ENCODE assay signal across 8 cellular contexts in the genomic region with DNA sequence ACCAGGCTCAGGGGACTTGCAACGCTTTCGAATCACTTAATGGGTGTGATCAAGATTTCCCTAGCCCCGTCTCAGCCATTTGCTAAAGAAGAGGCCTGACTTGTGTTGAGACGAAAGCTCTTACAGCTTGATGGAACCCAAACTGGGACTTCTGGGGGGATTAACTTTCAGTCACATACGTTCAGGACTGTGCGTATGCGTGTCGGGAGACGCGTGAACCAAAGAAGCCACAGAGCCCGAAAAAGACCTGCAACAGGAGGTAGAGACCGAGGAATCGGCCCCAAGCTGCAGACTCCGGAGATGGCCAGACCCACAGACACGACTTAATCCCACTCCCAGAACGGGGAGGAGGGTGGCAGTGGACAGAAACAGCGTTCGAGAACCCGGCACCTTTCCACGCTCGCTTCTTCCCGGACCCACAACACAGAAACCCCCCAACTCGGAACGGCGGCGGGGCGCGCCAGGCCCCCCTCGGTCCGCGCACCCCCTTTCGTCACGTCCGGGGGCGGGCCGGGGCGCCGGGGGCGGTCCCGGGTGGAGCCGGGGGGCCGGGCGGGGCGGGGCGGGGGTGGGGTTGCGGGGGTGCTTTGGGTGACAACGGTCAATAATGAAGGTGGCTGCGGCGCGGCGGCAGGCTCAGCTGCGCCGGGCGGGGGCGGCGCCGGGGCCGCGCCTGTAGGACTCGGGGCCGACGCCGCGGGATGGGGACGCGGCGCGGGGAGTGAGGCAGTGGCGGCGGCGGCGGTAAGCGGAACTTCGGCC. TPM values are rescaled to one million over a fixed set of nuclear protein-coding genes. Genes with fewer than 3 reads are reported as not detected.
A peak's percentile ranks its signal among the peaks of the same experiment; 100 is the strongest.
DNase-seq lines count a peak whose midpoint lies in the region; ATAC-seq and TF ChIP-seq lines count a peak whose summit lies in the region.

TSS of gene ATP11B (plus strand) at position 604 of the 762 bp plus-strand sequence. CDS start 256 bp downstream, outside the sequence.

- peak within 1 kb of the TSS; percentile 100 for H3K27ac Mint-ChIP-seq in CD8-positive, alpha-beta T cell
- H3K27ac Mint-ChIP-seq in effector memory CD8-positive, alpha-beta T cell = peak within 1 kb of the TSS; percentile 99

- peak; percentile 69 to 91 (median 80) for DNase-seq in CD8-positive, alpha-beta T cell
- DNase-seq in NOMO-1 treated with DMSO at 0.1 percent for 48 hours (lab: John Stamatoyannopoulos, UW; ENCODE audit: unreplicated experiment) (peak; percentile 84), mesenchymal stem cell (peak; percentile 74)
- peak; percentile 71 to 80 (median 77) for DNase-seq in effector memory CD8-positive, alpha-beta T cell
- DNase-seq in stimulated activated CD8-positive, alpha-beta memory T cell treated with anti-CD3 and anti-CD28 coated beads, Interleukin-12 subunit alpha, Interleukin-12 subunit beta, amount 100 ng/mL, for 24 hours (ENCODE audit: extremely low read depth) = peak; percentile 58

- H2AK5ac ChIP-seq in mesenchymal stem cell (ENCODE audit: low read length, severe bottlenecking) = no peak within 1 kb of the TSS

- H3K36me3 ChIP-seq in CD8-positive, alpha-beta T cell (ENCODE audit: insufficient read depth, low read length) = no peaks in the 10 kb centered on the region
- no peaks in the 10 kb centered on the region for H3K36me3 ChIP-seq in mesenchymal stem cell (ENCODE audit: control insufficient read depth in 1 of 2, insufficient read depth in 2 of 2, low read depth in 1 of 2, low read length in 2 of 2)

- peak within 1 kb of the TSS; percentile 93 for H2AFZ ChIP-seq in mesenchymal stem cell (ENCODE audit: low read depth, low read length)

- H3K4me3 ChIP-seq in CD8-positive, alpha-beta T cell (ENCODE audit: low read depth, low read length) = peak within 1 kb of the TSS; percentile 86
- H3K4me3 ChIP-seq in mesenchymal stem cell (ENCODE audit: insufficient read depth in 1 of 2, low read depth in 1 of 2, low read length in 2 of 2) = peak within 1 kb of the TSS; percentile 89 to 100

- peaks cover 2% of the 10 kb centered on the region for H3K27me3 Mint-ChIP-seq in CD8-positive, alpha-beta T cell (ENCODE audit: low read depth)
- peaks cover 3% of the 10 kb centered on the region in 2 donors for H3K27me3 Mint-ChIP-seq in effector memory CD8-positive, alpha-beta T cell

- H3K9ac ChIP-seq in mesenchymal stem cell (ENCODE audit: low read length) = peak within 1 kb of the TSS; percentile 99

- peaks cover 22% of the 10 kb centered on the region for H3K4me1 ChIP-seq in CD8-positive, alpha-beta T cell (ENCODE audit: insufficient read depth, low read length)
- no peaks in the 10 kb centered on the region for H3K4me1 ChIP-seq in mesenchymal stem cell (ENCODE audit: control insufficient read depth, insufficient read depth, low read depth, low read length)

- peaks cover 16% of the 10 kb centered on the region for H3K36me3 Mint-ChIP-seq in CD8-positive, alpha-beta T cell
- peaks cover 22% of the 10 kb centered on the region for H3K36me3 Mint-ChIP-seq in effector memory CD8-positive, alpha-beta T cell (ENCODE audit: insufficient read depth)

- WGBS in mesenchymal stem cell = under 1% methylated on average over 33 of the region's 74 CpGs

- H3K4me3 Mint-ChIP-seq in CD8-positive, alpha-beta T cell = peak within 1 kb of the TSS; percentile 99
- H3K4me3 Mint-ChIP-seq in effector memory CD8-positive, alpha-beta T cell = peak within 1 kb of the TSS; percentile 97 to 99

- peak within 1 kb of the TSS; percentile 58 for H4K91ac ChIP-seq in mesenchymal stem cell (ENCODE audit: low read length)

- H3K4me1 Mint-ChIP-seq in CD8-positive, alpha-beta T cell (ENCODE audit: low read depth) = peaks cover 32% of the 10 kb centered on the region
- H3K4me1 Mint-ChIP-seq in effector memory CD8-positive, alpha-beta T cell (ENCODE audit: low read depth in 2 of 2) = peaks cover 19 to 28% of the 10 kb centered on the region in 2 donors

- H3K4me2 ChIP-seq in mesenchymal stem cell (ENCODE audit: low read length, poor library complexity, severe bottlenecking) = peak within 1 kb of the TSS; percentile 50

- ATAC-seq in CD8-positive, alpha-beta T cell = peak; percentile 73
- ATAC-seq in GM19395 (IDR thresholded peaks at IDR 0.05; ENCODE audit: unreplicated experiment) (peak; percentile 65), HG03520 (IDR thresholded peaks at IDR 0.05; ENCODE audit: unreplicated experiment) (peak; percentile 59)
- ATAC-seq in effector memory CD8-positive, alpha-beta T cell (replicated peaks) = peak; percentile 75

- no peaks in the 10 kb centered on the region for H3K27me3 ChIP-seq in CD8-positive, alpha-beta T cell (ENCODE audit: insufficient read depth, low read length)
- H3K27me3 ChIP-seq in mesenchymal stem cell (ENCODE audit: control insufficient read depth in 1 of 2, insufficient read depth in 1 of 2, low read length in 2 of 2) = peaks cover 0 to 19% of the 10 kb centered on the region in 2 experiments

- H3K9me3 ChIP-seq in CD8-positive, alpha-beta T cell (ENCODE audit: low read length) = no peaks in the 10 kb centered on the region
- H3K9me3 ChIP-seq in mesenchymal stem cell (ENCODE audit: control insufficient read depth, low read length) = no peaks in the 10 kb centered on the region

- H3K14ac ChIP-seq in mesenchymal stem cell (ENCODE audit: low read length in 2 of 2) = peak within 1 kb of the TSS; percentile 78 to 97

- peak within 1 kb of the TSS in 1 of 2 experiments; percentile 34 for H3K23ac ChIP-seq in mesenchymal stem cell (ENCODE audit: low read length in 2 of 2)

- H4K8ac ChIP-seq in mesenchymal stem cell (ENCODE audit: low read length) = peak within 1 kb of the TSS; percentile 94

- H3K27ac ChIP-seq in CD8-positive, alpha-beta T cell (ENCODE audit: low read depth, low read length) = peak within 1 kb of the TSS; percentile 90
- H3K27ac ChIP-seq in mesenchymal stem cell (ENCODE audit: low read length, poor library complexity, severe bottlenecking) = peak within 1 kb of the TSS; percentile 78

- peak within 1 kb of the TSS; percentile 74 for H2BK15ac ChIP-seq in mesenchymal stem cell (ENCODE audit: low read depth, poor library complexity, severe bottlenecking)

- peak within 1 kb of the TSS; percentile 62 for H2BK120ac ChIP-seq in mesenchymal stem cell (ENCODE audit: low read depth, low read length)

- H3K4ac ChIP-seq in mesenchymal stem cell (ENCODE audit: low read depth in 1 of 2, low read length in 2 of 2) = peak within 1 kb of the TSS; percentile 18 to 86

- peaks cover 4% of the 10 kb centered on the region for H3K79me1 ChIP-seq in mesenchymal stem cell (replicated peaks; ENCODE audit: low read length, poor library complexity, severe bottlenecking)

- POLR2A ChIA-PET in CD8-positive, alpha-beta T cell (lab: Charles Lee) = interaction anchor here (0.6 to 2.7 kb wide), 4 partner anchors 14 to 842 kb away, joined by 4 to 6 read pairs (median 4); partner anchors contain the start of genes KLHL24 and LAMP3
- POLR2A ChIA-PET in activated CD8-positive, alpha-beta memory T cell treated with anti-CD3 and anti-CD28 coated beads for 36 hours (lab: Charles Lee) = no interaction called here

- TF ChIP-seq CTCF in CD8-positive, alpha-beta T cell (IDR thresholded peaks at IDR 0.05) = no peak

- intact Hi-C loops in CD8-positive, alpha-beta T cell (cut with DNase I, micrococcal nuclease) = loop anchor here (1.0 to 10.0 kb wide), 7 partner anchors 44 to 1881 kb away; partner anchors contain the start of genes MCCC1 (in 2 of the 2), ALG3 (in 1 of the 2), DCUN1D1 (in 1 of the 2) and EEF1AKMT4 (in 1 of the 2)

- H3K18ac ChIP-seq in mesenchymal stem cell (ENCODE audit: low read depth in 1 of 2, low read length in 2 of 2) = peak within 1 kb of the TSS; percentile 82 to 83

- CTCF ChIA-PET in CD8-positive, alpha-beta T cell (lab: Charles Lee) = interaction anchor here (1.3 to 1.4 kb wide), 2 partner anchors 12 to 44 kb away, joined by 3 to 4 read pairs; no protein-coding TSS in a partner anchor
- CTCF ChIA-PET in activated CD8-positive, alpha-beta memory T cell treated with anti-CD3 and anti-CD28 coated beads for 36 hours (lab: Charles Lee) = interaction anchor here (1.0 kb wide), 1 partner anchor 39 kb away, joined by 3 read pairs; no protein-coding TSS in a partner anchor

- H2BK5ac ChIP-seq in mesenchymal stem cell (ENCODE audit: low read depth, low read length, poor library complexity, severe bottlenecking) = peak within 1 kb of the TSS; percentile 1

- H3K9me3 Mint-ChIP-seq in CD8-positive, alpha-beta T cell = no peaks in the 10 kb centered on the region
- no peaks in the 10 kb centered on the region for H3K9me3 Mint-ChIP-seq in effector memory CD8-positive, alpha-beta T cell

- peak within 1 kb of the TSS in 1 of 2 experiments; percentile 83 for H2BK12ac ChIP-seq in mesenchymal stem cell (ENCODE audit: low read length in 2 of 2)

RNA-seq across cellular contexts. Expression of gene ATP11B, which starts in this region (rescaled TPM):
- 100 to 1,000 TPM; 122 to 125 TPM for total RNA-seq in CD8-positive, alpha-beta T cell
- 10 to 100 TPM; 79.4 to 86.7 TPM for total RNA-seq in activated CD8-positive, alpha-beta memory T cell treated with anti-CD3 and anti-CD28 coated beads for 36 hours
- polyA plus RNA-seq in mesenchymal stem cell (2013, experiment 1 of 2) = 25.9 TPM
- 26.6 TPM for polyA plus RNA-seq in mesenchymal stem cell (2013, experiment 2 of 2)

Comparison
In these comparisons a context has a peak if more than half of its experiments do, and no peak if none do; other contexts are left out.
1. Peak in every context shown above with its lines: DNase-seq, ATAC-seq, H3K4me3 ChIP-seq and H3K27ac ChIP-seq.